ENCODE assay signal across 1 cellular context in genomic region chr2:169131587-169132512, GRCh38.
A peak's percentile ranks its signal among the peaks of the same experiment; 100 is the strongest.
TF ChIP-seq lines count a peak whose summit lies in the region.

No MANE protein-coding gene starts in this region.

TF ChIP-seq in GM12878, 131 proteins besides CTCF, POLR2A, EP300 and RAD21 (continued from another document):
- TF ChIP-seq, protein P1, sequence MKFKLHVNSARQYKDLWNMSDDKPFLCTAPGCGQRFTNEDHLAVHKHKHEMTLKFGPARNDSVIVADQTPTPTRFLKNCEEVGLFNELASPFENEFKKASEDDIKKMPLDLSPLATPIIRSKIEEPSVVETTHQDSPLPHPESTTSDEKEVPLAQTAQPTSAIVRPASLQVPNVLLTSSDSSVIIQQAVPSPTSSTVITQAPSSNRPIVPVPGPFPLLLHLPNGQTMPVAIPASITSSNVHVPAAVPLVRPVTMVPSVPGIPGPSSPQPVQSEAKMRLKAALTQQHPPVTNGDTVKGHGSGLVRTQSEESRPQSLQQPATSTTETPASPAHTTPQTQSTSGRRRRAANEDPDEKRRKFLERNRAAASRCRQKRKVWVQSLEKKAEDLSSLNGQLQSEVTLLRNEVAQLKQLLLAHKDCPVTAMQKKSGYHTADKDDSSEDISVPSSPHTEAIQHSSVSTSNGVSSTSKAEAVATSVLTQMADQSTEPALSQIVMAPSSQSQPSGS (IDR thresholded peaks at IDR 0.05; ENCODE audit: low read length) = no peak
- TF ChIP-seq, protein P2, sequence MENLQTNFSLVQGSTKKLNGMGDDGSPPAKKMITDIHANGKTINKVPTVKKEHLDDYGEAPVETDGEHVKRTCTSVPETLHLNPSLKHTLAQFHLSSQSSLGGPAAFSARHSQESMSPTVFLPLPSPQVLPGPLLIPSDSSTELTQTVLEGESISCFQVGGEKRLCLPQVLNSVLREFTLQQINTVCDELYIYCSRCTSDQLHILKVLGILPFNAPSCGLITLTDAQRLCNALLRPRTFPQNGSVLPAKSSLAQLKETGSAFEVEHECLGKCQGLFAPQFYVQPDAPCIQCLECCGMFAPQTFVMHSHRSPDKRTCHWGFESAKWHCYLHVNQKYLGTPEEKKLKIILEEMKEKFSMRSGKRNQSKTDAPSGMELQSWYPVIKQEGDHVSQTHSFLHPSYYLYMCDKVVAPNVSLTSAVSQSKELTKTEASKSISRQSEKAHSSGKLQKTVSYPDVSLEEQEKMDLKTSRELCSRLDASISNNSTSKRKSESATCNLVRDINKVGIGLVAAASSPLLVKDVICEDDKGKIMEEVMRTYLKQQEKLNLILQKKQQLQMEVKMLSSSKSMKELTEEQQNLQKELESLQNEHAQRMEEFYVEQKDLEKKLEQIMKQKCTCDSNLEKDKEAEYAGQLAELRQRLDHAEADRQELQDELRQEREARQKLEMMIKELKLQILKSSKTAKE (IDR thresholded peaks at IDR 0.05; ENCODE audit: low read depth, poor library complexity, severe bottlenecking) = no peak
- TF ChIP-seq POU2F2 (IDR thresholded peaks at IDR 0.05; ENCODE audit: borderline replicate concordance, low read depth, low read length) = no peak
- TF ChIP-seq ZNF217 (IDR thresholded peaks at IDR 0.05) = no peak
- TF ChIP-seq JUND (IDR thresholded peaks at IDR 0.05; ENCODE audit: low read depth, low read length) = no peak
- TF ChIP-seq CBFB (IDR thresholded peaks at IDR 0.05; ENCODE audit: low read depth) = no peak
- TF ChIP-seq RELA (IDR thresholded peaks at IDR 0.05; ENCODE audit: borderline replicate concordance, partially characterized antibody) = peak; percentile 47
- no peak for TF ChIP-seq BCL3 (IDR thresholded peaks at IDR 0.05; ENCODE audit: borderline replicate concordance, insufficient read depth, low read depth, low read length, poor library complexity, severe bottlenecking)
- no peak for TF ChIP-seq FOS (IDR thresholded peaks at IDR 0.05; ENCODE audit: borderline replicate concordance, extremely low read depth, insufficient read length)
TF ChIP-seq in GM12878: peak in this region for 3.
